In the genomic region with DNA sequence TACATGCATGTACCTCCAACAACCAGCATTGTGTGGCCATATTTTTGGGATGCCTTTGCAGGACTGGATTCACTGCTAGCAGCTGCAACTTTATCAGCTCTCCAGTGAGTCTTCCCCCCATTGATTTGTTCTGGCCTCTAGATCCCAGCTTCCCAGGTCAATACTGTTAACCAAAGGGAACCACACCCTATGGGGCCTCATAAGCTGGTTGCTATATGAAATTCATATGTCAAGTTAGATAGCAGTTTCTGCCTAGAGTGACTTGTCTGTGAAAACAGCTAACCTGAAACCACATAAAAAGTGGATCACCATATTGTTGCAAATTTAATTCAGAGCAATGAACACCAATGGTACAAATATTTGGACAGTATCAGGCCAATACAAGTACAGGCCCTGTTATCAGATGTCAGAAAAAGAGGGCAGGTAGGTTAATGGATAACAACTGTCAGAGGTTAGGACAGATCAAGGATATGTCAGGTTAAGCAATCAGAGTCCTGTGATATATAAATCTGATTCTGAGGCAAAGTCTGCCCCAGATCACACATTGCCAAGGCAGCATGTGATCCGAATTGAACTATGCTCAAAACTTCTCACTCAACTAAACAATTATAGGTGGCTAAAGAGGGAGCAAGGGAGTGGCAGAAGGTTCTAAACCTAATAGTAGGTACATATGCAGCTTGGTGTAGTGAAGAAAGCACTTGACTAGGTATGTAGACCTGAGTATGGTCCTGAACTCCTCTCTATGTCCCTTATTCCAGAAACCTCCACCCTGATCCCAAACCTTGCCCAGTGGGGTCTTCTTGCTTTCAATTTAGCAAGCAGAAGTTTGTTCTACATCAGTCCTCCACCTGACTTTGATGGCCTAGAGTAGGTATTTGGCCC, we compare ENCODE assay signal across 1 cellular context.
TF ChIP-seq lines count a peak whose summit lies in the region.

No MANE protein-coding gene starts in this region.

TF ChIP-seq in HepG2, 621 proteins besides CTCF, POLR2A, EP300 and RAD21 (continued from another document and continues in another):
- TF ChIP-seq, protein P1, sequence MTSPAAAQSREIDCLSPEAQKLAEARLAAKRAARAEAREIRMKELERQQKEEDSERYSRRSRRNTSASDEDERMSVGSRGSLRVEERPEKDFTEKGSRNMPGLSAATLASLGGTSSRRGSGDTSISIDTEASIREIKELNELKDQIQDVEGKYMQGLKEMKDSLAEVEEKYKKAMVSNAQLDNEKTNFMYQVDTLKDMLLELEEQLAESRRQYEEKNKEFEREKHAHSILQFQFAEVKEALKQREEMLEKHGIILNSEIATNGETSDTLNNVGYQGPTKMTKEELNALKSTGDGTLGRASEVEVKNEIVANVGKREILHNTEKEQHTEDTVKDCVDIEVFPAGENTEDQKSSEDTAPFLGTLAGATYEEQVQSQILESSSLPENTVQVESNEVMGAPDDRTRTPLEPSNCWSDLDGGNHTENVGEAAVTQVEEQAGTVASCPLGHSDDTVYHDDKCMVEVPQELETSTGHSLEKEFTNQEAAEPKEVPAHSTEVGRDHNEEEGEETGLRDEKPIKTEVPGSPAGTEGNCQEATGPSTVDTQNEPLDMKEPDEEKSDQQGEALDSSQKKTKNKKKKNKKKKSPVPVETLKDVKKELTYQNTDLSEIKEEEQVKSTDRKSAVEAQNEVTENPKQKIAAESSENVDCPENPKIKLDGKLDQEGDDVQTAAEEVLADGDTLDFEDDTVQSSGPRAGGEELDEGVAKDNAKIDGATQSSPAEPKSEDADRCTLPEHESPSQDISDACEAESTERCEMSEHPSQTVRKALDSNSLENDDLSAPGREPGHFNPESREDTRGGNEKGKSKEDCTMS (CRISPR knock-in tag; conservative IDR thresholded peaks at IDR 0.05): no peak
- no peak for TF ChIP-seq NFATC3 (CRISPR knock-in tag; IDR thresholded peaks at IDR 0.05)
- TF ChIP-seq, protein P2, sequence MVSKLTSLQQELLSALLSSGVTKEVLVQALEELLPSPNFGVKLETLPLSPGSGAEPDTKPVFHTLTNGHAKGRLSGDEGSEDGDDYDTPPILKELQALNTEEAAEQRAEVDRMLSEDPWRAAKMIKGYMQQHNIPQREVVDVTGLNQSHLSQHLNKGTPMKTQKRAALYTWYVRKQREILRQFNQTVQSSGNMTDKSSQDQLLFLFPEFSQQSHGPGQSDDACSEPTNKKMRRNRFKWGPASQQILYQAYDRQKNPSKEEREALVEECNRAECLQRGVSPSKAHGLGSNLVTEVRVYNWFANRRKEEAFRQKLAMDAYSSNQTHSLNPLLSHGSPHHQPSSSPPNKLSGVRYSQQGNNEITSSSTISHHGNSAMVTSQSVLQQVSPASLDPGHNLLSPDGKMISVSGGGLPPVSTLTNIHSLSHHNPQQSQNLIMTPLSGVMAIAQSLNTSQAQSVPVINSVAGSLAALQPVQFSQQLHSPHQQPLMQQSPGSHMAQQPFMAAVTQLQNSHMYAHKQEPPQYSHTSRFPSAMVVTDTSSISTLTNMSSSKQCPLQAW (CRISPR knock-in tag; IDR thresholded peaks at IDR 0.05): peak; percentile 98
- TF ChIP-seq, protein P3, sequence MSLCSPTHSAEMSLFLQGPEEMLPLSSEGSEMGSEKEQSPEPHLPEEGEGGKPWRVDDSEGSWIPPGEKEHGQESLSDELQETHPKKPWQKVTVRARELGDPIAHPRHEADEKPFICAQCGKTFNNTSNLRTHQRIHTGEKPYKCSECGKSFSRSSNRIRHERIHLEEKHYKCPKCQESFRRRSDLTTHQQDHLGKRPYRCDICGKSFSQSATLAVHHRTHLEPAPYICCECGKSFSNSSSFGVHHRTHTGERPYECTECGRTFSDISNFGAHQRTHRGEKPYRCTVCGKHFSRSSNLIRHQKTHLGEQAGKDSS (CRISPR knock-in tag; IDR thresholded peaks at IDR 0.05; ENCODE audit: borderline replicate concordance, low read depth): no peak
- no peak for TF ChIP-seq PHF8 (CRISPR knock-in tag; IDR thresholded peaks at IDR 0.05)
- TF ChIP-seq ZNF546 (CRISPR knock-in tag; conservative IDR thresholded peaks at IDR 0.05): no peak
- TF ChIP-seq, protein P4, sequence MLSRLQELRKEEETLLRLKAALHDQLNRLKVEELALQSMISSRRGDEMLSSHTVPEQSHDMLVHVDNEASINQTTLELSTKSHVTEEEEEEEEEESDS (CRISPR knock-in tag; IDR thresholded peaks at IDR 0.05; ENCODE audit: borderline replicate concordance): no peak
- TF ChIP-seq ZNF547 (CRISPR knock-in tag; IDR thresholded peaks at IDR 0.05): no peak
- no peak for TF ChIP-seq CAMTA2 (CRISPR knock-in tag; IDR thresholded peaks at IDR 0.05; ENCODE audit: borderline replicate concordance)
- TF ChIP-seq MAZ (IDR thresholded peaks at IDR 0.05; ENCODE audit: borderline replicate concordance, low read depth, low read length): no peak
- TF ChIP-seq MAZ (CRISPR knock-in tag; IDR thresholded peaks at IDR 0.05; ENCODE audit: low read depth): no peak
- no peak for TF ChIP-seq ZNF17 (CRISPR knock-in tag; IDR thresholded peaks at IDR 0.05)
- TF ChIP-seq, protein P5, sequence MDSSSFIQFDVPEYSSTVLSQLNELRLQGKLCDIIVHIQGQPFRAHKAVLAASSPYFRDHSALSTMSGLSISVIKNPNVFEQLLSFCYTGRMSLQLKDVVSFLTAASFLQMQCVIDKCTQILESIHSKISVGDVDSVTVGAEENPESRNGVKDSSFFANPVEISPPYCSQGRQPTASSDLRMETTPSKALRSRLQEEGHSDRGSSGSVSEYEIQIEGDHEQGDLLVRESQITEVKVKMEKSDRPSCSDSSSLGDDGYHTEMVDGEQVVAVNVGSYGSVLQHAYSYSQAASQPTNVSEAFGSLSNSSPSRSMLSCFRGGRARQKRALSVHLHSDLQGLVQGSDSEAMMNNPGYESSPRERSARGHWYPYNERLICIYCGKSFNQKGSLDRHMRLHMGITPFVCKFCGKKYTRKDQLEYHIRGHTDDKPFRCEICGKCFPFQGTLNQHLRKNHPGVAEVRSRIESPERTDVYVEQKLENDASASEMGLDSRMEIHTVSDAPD (CRISPR knock-in tag; IDR thresholded peaks at IDR 0.05): 0 out of 2 replicates have a peak, but pooled peaks have one; percentile 29
- TF ChIP-seq, protein P6, sequence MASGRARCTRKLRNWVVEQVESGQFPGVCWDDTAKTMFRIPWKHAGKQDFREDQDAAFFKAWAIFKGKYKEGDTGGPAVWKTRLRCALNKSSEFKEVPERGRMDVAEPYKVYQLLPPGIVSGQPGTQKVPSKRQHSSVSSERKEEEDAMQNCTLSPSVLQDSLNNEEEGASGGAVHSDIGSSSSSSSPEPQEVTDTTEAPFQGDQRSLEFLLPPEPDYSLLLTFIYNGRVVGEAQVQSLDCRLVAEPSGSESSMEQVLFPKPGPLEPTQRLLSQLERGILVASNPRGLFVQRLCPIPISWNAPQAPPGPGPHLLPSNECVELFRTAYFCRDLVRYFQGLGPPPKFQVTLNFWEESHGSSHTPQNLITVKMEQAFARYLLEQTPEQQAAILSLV (CRISPR knock-in tag; IDR thresholded peaks at IDR 0.05; ENCODE audit: borderline replicate concordance): no peak; the same call in 1 of the 2 replicates
- TF ChIP-seq, protein P7, sequence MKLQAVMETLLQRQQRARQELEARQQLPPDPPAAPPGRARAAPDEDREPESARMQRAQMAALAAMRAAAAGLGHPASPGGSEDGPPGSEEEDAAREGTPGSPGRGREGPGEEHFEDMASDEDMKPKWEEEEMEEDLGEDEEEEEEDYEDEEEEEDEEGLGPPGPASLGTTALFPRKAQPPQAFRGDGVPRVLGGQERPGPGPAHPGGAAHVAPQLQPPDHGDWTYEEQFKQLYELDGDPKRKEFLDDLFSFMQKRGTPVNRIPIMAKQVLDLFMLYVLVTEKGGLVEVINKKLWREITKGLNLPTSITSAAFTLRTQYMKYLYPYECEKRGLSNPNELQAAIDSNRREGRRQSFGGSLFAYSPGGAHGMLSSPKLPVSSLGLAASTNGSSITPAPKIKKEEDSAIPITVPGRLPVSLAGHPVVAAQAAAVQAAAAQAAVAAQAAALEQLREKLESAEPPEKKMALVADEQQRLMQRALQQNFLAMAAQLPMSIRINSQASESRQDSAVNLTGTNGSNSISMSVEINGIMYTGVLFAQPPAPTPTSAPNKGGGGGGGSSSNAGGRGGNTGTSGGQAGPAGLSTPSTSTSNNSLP (IDR thresholded peaks at IDR 0.05; ENCODE audit: low read depth, low read length): peak; percentile 100
- no peak for TF ChIP-seq ZZZ3 (CRISPR knock-in tag; IDR thresholded peaks at IDR 0.05; ENCODE audit: borderline replicate concordance)
- peak; percentile 45 for TF ChIP-seq SKI (IDR thresholded peaks at IDR 0.05; ENCODE audit: partially characterized antibody)
- no peak for TF ChIP-seq REL (CRISPR knock-in tag; conservative IDR thresholded peaks at IDR 0.05)
- TF ChIP-seq NKX3-1 (CRISPR knock-in tag; IDR thresholded peaks at IDR 0.05): no peak
- TF ChIP-seq ZNF768 (CRISPR knock-in tag; IDR thresholded peaks at IDR 0.05): no peak
- TF ChIP-seq RAD51 (IDR thresholded peaks at IDR 0.05; ENCODE audit: borderline replicate concordance): no peak
- TF ChIP-seq HOXA9 (CRISPR knock-in tag; IDR thresholded peaks at IDR 0.05; ENCODE audit: borderline replicate concordance): no peak
- no peak for TF ChIP-seq MTF2 (CRISPR knock-in tag; IDR thresholded peaks at IDR 0.05; ENCODE audit: borderline replicate concordance)
- peak; percentile 93; the same call in 1 of the 2 replicates for TF ChIP-seq SP140L (CRISPR knock-in tag; IDR thresholded peaks at IDR 0.05; ENCODE audit: borderline replicate concordance)
- peak; percentile 90 for TF ChIP-seq GATAD2A (CRISPR knock-in tag; IDR thresholded peaks at IDR 0.05)
- TF ChIP-seq ZNF10 (CRISPR knock-in tag; IDR thresholded peaks at IDR 0.05; ENCODE audit: borderline replicate concordance, low read depth): no peak
- TF ChIP-seq, protein P8, sequence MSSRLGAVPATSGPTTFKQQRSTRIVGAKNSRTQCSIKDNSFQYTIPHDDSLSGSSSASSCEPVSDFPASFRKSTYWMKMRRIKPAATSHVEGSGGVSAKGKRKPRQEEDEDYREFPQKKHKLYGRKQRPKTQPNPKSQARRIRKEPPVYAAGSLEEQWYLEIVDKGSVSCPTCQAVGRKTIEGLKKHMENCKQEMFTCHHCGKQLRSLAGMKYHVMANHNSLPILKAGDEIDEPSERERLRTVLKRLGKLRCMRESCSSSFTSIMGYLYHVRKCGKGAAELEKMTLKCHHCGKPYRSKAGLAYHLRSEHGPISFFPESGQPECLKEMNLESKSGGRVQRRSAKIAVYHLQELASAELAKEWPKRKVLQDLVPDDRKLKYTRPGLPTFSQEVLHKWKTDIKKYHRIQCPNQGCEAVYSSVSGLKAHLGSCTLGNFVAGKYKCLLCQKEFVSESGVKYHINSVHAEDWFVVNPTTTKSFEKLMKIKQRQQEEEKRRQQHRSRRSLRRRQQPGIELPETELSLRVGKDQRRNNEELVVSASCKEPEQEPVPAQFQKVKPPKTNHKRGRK (CRISPR knock-in tag; IDR thresholded peaks at IDR 0.05): no peak
- no peak for TF ChIP-seq RFXAP (CRISPR knock-in tag; IDR thresholded peaks at IDR 0.05; ENCODE audit: borderline replicate concordance)
- TF ChIP-seq MLLT10 (CRISPR knock-in tag; IDR thresholded peaks at IDR 0.05): no peak
- TF ChIP-seq ZNF619 (CRISPR knock-in tag; IDR thresholded peaks at IDR 0.05): no peak
- TF ChIP-seq, protein P9, sequence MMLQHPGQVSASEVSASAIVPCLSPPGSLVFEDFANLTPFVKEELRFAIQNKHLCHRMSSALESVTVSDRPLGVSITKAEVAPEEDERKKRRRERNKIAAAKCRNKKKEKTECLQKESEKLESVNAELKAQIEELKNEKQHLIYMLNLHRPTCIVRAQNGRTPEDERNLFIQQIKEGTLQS (CRISPR knock-in tag; IDR thresholded peaks at IDR 0.05): peak; percentile 17; the same call in 1 of the 2 replicates
- TF ChIP-seq ZNF678 (CRISPR knock-in tag; IDR thresholded peaks at IDR 0.05): no peak
- TF ChIP-seq JUN (CRISPR knock-in tag; IDR thresholded peaks at IDR 0.05): 0 out of 2 replicates have a peak, but pooled peaks have one; percentile 44
- TF ChIP-seq, protein P10, sequence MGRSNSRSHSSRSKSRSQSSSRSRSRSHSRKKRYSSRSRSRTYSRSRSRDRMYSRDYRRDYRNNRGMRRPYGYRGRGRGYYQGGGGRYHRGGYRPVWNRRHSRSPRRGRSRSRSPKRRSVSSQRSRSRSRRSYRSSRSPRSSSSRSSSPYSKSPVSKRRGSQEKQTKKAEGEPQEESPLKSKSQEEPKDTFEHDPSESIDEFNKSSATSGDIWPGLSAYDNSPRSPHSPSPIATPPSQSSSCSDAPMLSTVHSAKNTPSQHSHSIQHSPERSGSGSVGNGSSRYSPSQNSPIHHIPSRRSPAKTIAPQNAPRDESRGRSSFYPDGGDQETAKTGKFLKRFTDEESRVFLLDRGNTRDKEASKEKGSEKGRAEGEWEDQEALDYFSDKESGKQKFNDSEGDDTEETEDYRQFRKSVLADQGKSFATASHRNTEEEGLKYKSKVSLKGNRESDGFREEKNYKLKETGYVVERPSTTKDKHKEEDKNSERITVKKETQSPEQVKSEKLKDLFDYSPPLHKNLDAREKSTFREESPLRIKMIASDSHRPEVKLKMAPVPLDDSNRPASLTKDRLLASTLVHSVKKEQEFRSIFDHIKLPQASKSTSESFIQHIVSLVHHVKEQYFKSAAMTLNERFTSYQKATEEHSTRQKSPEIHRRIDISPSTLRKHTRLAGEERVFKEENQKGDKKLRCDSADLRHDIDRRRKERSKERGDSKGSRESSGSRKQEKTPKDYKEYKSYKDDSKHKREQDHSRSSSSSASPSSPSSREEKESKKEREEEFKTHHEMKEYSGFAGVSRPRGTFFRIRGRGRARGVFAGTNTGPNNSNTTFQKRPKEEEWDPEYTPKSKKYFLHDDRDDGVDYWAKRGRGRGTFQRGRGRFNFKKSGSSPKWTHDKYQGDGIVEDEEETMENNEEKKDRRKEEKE (IDR thresholded peaks at IDR 0.05): no peak
- TF ChIP-seq TMF1 (CRISPR knock-in tag; IDR thresholded peaks at IDR 0.05; ENCODE audit: low read depth): no peak
- no peak for TF ChIP-seq ZNF101 (CRISPR knock-in tag; IDR thresholded peaks at IDR 0.05; ENCODE audit: borderline replicate concordance, low read depth)
- TF ChIP-seq ERF (CRISPR knock-in tag; IDR thresholded peaks at IDR 0.05): peak; percentile 56; the same call in 1 of the 2 replicates
- TF ChIP-seq AHR (CRISPR knock-in tag; IDR thresholded peaks at IDR 0.05): no peak; the same call in 1 of the 2 replicates
- TF ChIP-seq, protein P11, sequence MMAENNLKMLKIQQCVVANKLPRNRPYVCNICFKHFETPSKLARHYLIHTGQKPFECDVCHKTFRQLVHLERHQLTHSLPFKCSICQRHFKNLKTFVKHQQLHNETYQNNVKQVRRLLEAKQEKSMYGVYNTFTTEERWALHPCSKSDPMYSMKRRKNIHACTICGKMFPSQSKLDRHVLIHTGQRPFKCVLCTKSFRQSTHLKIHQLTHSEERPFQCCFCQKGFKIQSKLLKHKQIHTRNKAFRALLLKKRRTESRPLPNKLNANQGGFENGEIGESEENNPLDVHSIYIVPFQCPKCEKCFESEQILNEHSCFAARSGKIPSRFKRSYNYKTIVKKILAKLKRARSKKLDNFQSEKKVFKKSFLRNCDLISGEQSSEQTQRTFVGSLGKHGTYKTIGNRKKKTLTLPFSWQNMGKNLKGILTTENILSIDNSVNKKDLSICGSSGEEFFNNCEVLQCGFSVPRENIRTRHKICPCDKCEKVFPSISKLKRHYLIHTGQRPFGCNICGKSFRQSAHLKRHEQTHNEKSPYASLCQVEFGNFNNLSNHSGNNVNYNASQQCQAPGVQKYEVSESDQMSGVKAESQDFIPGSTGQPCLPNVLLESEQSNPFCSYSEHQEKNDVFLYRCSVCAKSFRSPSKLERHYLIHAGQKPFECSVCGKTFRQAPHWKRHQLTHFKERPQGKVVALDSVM (CRISPR knock-in tag; IDR thresholded peaks at IDR 0.05): 0 out of 2 replicates have a peak, but pooled peaks have one; percentile 22
- peak; percentile 36; the same call in 1 of the 2 replicates for TF ChIP-seq FOXK1 (CRISPR knock-in tag; IDR thresholded peaks at IDR 0.05; ENCODE audit: borderline replicate concordance, low read depth)
